Comparison of ENCODE assay signal across 8 cellular contexts in the genomic region with DNA sequence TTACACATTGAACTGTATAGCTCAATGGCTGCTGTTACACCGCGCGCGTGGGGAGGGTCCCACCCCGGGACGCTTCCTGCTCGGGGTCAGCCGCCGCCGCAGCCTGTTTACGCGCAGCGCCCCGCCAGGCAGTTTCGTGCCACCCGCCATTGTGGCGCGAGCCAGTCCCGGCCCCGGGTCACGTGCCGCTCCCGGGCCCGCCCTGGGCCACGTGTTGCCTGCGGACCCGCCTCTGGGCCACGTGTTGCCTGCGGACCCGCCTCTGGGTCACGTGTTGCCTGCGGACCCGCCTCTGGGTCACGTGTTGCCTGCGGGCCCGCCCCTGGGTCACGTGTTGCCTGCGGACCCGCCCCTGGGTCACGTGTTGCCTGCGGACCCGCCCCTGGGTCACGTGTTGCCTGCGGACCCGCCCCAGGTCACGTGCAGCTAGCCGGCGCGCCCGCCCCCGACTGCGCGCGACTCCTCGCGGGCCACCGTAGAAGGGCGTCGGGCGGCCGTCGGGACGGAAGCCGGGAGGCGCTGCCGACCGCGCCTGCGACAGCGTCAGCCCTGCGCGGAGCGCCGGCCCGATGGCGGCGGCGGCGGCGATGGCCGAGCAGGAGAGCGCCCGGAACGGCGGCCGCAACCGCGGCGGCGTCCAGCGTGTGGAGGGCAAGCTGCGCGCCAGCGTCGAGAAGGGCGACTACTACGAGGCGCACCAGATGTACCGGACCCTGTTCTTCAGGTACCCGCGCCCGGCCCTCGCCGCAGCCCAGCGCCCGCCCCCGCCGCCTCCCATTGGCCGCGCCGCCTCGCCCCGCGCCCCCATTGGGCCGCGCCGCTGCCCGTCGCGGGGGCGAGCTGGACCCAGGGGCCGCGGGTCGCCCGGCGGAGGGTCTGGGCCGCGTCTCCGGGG. TPM values are rescaled to one million over a fixed set of nuclear protein-coding genes. Genes with fewer than 3 reads are reported as not detected.
DNase-seq lines count a peak whose midpoint lies in the region; ATAC-seq, FAIRE-seq and TF ChIP-seq lines count a peak whose summit lies in the region.

A gene with protein sequence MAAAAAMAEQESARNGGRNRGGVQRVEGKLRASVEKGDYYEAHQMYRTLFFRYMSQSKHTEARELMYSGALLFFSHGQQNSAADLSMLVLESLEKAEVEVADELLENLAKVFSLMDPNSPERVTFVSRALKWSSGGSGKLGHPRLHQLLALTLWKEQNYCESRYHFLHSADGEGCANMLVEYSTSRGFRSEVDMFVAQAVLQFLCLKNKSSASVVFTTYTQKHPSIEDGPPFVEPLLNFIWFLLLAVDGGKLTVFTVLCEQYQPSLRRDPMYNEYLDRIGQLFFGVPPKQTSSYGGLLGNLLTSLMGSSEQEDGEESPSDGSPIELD (plus strand): TSS at position 478 of the 895 bp plus-strand sequence. CDS start 92 bp downstream, at position 570.

- H3K36me3 ChIP-seq in HUES64 (ENCODE audit: insufficient read depth, low read length) = peaks cover 52% of the 10 kb centered on the region
- H3K36me3 ChIP-seq in mucosa of stomach (ENCODE audit: control insufficient read depth, insufficient read depth, low read length) = peaks cover 12% of the 10 kb centered on the region

- no peak for TF ChIP-seq CTCF in D721Med (IDR thresholded peaks at IDR 0.05; ENCODE audit: insufficient read depth, missing control alignments)

- peak; percentile 71 for ATAC-seq in GM21423 (IDR thresholded peaks at IDR 0.05; ENCODE audit: unreplicated experiment)

- H3K4me3 ChIP-seq in HUES64 (ENCODE audit: low read length) (peak within 1 kb of the TSS; percentile 99), mucosa of stomach (ENCODE audit: low read length) (peak within 1 kb of the TSS; percentile 71)

- H3K27me3 ChIP-seq in HUES64 (ENCODE audit: insufficient read depth, low read length) (no peaks in the 10 kb centered on the region), mucosa of stomach (ENCODE audit: control insufficient read depth, insufficient read depth, low read length) (no peaks in the 10 kb centered on the region)

- peak within 1 kb of the TSS; percentile 80; the same call in 1 of the 2 replicates for H3K27ac ChIP-seq in HUES64 (ENCODE audit: low read depth, low read length)

- FAIRE-seq in D721Med (lab: Jason Lieb, UNC) = no peak

- no peaks in the 10 kb centered on the region for H3K9me3 ChIP-seq in HUES64 (ENCODE audit: insufficient read depth, low read depth, low read length)
- H3K9me3 ChIP-seq in mucosa of stomach (ENCODE audit: control insufficient read depth, low read length) = no peaks in the 10 kb centered on the region

- DNase-seq in D721Med (ENCODE audit: insufficient read length, low spot score) = peak; percentile 58
- DNase-seq in OCI-M2 (lab: John Stamatoyannopoulos, UW; ENCODE audit: unreplicated experiment) = peak; percentile 12
- DNase-seq in activated T-cell treated with anti-CD3 and anti-CD28 coated beads for 48 hours (ENCODE audit: low read depth) = peak; percentile 97
- DNase-seq in erythroblast (lab: John Stamatoyannopoulos, UW) = peak; percentile 99
- peak; percentile 89 to 96 for DNase-seq in stimulated activated CD8-positive, alpha-beta memory T cell treated with anti-CD3 and anti-CD28 coated beads, Interleukin-7, amount 100 ng/mL, for 1 hour (ENCODE audit: low read depth in 2 of 2)

- WGBS in HUES64 = under 1% methylated on average over 129 of the region's 129 CpGs

- H3K9ac ChIP-seq in HUES64 (ENCODE audit: low read depth, low read length) (peak within 1 kb of the TSS; percentile 92), mucosa of stomach (ENCODE audit: low read length) (peak within 1 kb of the TSS; percentile 92)

- H3K4me1 ChIP-seq in HUES64 (ENCODE audit: insufficient read depth, low read length) (peaks cover 6% of the 10 kb centered on the region), mucosa of stomach (ENCODE audit: control insufficient read depth, insufficient read depth, low read length) (peaks cover 35% of the 10 kb centered on the region)

- peak; percentile 74 for TF ChIP-seq POLR2A in erythroblast (IDR thresholded peaks at IDR 0.05; ENCODE audit: low read length)

RNA-seq across cellular contexts. Expression of the gene that starts here (rescaled TPM):
- 46.5 TPM for polyA plus RNA-seq in HUES64 (2013, experiment 1 of 2)
- 44.1 TPM for polyA plus RNA-seq in HUES64 (2013, experiment 2 of 2)

Comparison
In these comparisons a context has a peak if more than half of its experiments do, and no peak if none do; other contexts are left out.
1. Peak in every context shown above with its lines: DNase-seq, ATAC-seq, H3K4me3 ChIP-seq and H3K27ac ChIP-seq.
2. DNase-seq: peak in every context shown above with its lines; median percentile 99 in erythroblast; 97 in activated T-cell treated with anti-CD3 and anti-CD28 coated beads for 48 hours; 92 in stimulated activated CD8-positive, alpha-beta memory T cell treated with anti-CD3 and anti-CD28 coated beads, Interleukin-7, amount 100 ng/mL, for 1 hour; 58 in D721Med; 12 in OCI-M2.